In genomic region chr17:49971848-49972485, GRCh38 we compare ENCODE assay signal across 1 cellular context.
TF ChIP-seq lines count a peak whose summit lies in the region.

No MANE protein-coding gene starts in this region.

TF ChIP-seq in HepG2, 621 proteins besides CTCF, POLR2A, EP300 and RAD21:
- peak; percentile 30; the same call in 1 of the 2 replicates for TF ChIP-seq ZNF292 (CRISPR knock-in tag; IDR thresholded peaks at IDR 0.05; ENCODE audit: borderline replicate concordance, low read depth)
- peak; percentile 52; the same call in 1 of the 2 replicates for TF ChIP-seq MTF2 (CRISPR knock-in tag; IDR thresholded peaks at IDR 0.05; ENCODE audit: borderline replicate concordance)
- TF ChIP-seq ZNF547 (CRISPR knock-in tag; IDR thresholded peaks at IDR 0.05): 0 out of 2 replicates have a peak, but pooled peaks have one; percentile 37
- TF ChIP-seq HNRNPLL (IDR thresholded peaks at IDR 0.05; ENCODE audit: low read depth, low read length, poor library complexity, severe bottlenecking): peak; percentile 37
- 0 out of 2 replicates have a peak, but pooled peaks have one; percentile 56 for TF ChIP-seq CBX2 (IDR thresholded peaks at IDR 0.05; ENCODE audit: low read depth, low read length)
- TF ChIP-seq CBX2 (CRISPR knock-in tag; IDR thresholded peaks at IDR 0.05; ENCODE audit: low read depth): no peak
- TF ChIP-seq MEIS1 (CRISPR knock-in tag; IDR thresholded peaks at IDR 0.05; ENCODE audit: borderline replicate concordance): no peak
- peak; percentile 13 for TF ChIP-seq TAF15 (IDR thresholded peaks at IDR 0.05; ENCODE audit: low read depth, low read length, poor library complexity, severe bottlenecking)
- peak; percentile 99 for TF ChIP-seq ZNF800 (CRISPR knock-in tag; IDR thresholded peaks at IDR 0.05)
- no peak for TF ChIP-seq ZNF572 (CRISPR knock-in tag; IDR thresholded peaks at IDR 0.05)
- TF ChIP-seq EZH2 (conservative IDR thresholded peaks at IDR 0.05; ENCODE audit: low read depth, low read length): peak; percentile 92
- 0 out of 2 replicates have a peak, but pooled peaks have one; percentile 23 for TF ChIP-seq ZNF839 (CRISPR knock-in tag; IDR thresholded peaks at IDR 0.05; ENCODE audit: borderline replicate concordance)
- peak; percentile 42; the same call in 1 of the 2 replicates for TF ChIP-seq BCL6 (CRISPR knock-in tag; IDR thresholded peaks at IDR 0.05)
- TF ChIP-seq ZNF343 (CRISPR knock-in tag; IDR thresholded peaks at IDR 0.05): no peak
- TF ChIP-seq ZNF777 (CRISPR knock-in tag; IDR thresholded peaks at IDR 0.05): 0 out of 2 replicates have a peak, but pooled peaks have one; percentile 6
- TF ChIP-seq, protein P1, sequence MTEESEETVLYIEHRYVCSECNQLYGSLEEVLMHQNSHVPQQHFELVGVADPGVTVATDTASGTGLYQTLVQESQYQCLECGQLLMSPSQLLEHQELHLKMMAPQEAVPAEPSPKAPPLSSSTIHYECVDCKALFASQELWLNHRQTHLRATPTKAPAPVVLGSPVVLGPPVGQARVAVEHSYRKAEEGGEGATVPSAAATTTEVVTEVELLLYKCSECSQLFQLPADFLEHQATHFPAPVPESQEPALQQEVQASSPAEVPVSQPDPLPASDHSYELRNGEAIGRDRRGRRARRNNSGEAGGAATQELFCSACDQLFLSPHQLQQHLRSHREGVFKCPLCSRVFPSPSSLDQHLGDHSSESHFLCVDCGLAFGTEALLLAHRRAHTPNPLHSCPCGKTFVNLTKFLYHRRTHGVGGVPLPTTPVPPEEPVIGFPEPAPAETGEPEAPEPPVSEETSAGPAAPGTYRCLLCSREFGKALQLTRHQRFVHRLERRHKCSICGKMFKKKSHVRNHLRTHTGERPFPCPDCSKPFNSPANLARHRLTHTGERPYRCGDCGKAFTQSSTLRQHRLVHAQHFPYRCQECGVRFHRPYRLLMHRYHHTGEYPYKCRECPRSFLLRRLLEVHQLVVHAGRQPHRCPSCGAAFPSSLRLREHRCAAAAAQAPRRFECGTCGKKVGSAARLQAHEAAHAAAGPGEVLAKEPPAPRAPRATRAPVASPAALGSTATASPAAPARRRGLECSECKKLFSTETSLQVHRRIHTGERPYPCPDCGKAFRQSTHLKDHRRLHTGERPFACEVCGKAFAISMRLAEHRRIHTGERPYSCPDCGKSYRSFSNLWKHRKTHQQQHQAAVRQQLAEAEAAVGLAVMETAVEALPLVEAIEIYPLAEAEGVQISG (CRISPR knock-in tag; IDR thresholded peaks at IDR 0.05): 0 out of 2 replicates have a peak, but pooled peaks have one; percentile 4
- peak; percentile 9; the same call in 1 of the 2 replicates for TF ChIP-seq HOXA3 (CRISPR knock-in tag; IDR thresholded peaks at IDR 0.05)
- TF ChIP-seq ZNF558 (CRISPR knock-in tag; IDR thresholded peaks at IDR 0.05; ENCODE audit: borderline replicate concordance): peak; percentile 60; the same call in 1 of the 2 replicates
- TF ChIP-seq, protein P2, sequence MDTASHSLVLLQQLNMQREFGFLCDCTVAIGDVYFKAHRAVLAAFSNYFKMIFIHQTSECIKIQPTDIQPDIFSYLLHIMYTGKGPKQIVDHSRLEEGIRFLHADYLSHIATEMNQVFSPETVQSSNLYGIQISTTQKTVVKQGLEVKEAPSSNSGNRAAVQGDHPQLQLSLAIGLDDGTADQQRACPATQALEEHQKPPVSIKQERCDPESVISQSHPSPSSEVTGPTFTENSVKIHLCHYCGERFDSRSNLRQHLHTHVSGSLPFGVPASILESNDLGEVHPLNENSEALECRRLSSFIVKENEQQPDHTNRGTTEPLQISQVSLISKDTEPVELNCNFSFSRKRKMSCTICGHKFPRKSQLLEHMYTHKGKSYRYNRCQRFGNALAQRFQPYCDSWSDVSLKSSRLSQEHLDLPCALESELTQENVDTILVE (CRISPR knock-in tag; IDR thresholded peaks at IDR 0.05): no peak
- 0 out of 2 replicates have a peak, but pooled peaks have one; percentile 22 for TF ChIP-seq ZNF296 (CRISPR knock-in tag; conservative IDR thresholded peaks at IDR 0.05)
